Comparison of ENCODE assay signal across 8 cellular contexts in genomic region chr14:87992720-87993484, GRCh38. TPM values are rescaled to one million over a fixed set of nuclear protein-coding genes. Genes with fewer than 3 reads are reported as not detected.
DNase-seq lines count a peak whose midpoint lies in the region; ATAC-seq and TF ChIP-seq lines count a peak whose summit lies in the region.

TSS of gene GALC (minus strand) at chr14:87993182. CDS start at chr14:87993164, 18 bp downstream.

- ATAC-seq in GM18873 (IDR thresholded peaks at IDR 0.05; ENCODE audit: low FRiP score, unreplicated experiment) (peak; percentile 87), HG03175 (IDR thresholded peaks at IDR 0.05; ENCODE audit: unreplicated experiment) (peak; percentile 90), right lobe of liver (peak; percentile 90 to 97 (median 96))
- ATAC-seq in activated CD8-positive, alpha-beta T cell treated with anti-CD3 and anti-CD28 coated beads for 36 hours = peak; percentile 86

- H3K27ac ChIP-seq in dorsolateral prefrontal cortex = peak within 1 kb of the TSS; percentile 72 to 99 (median 97)
- H3K27ac ChIP-seq in right lobe of liver = peak within 1 kb of the TSS; percentile 70 to 92 (median 78)

- H3K9me3 Mint-ChIP-seq in activated CD8-positive, alpha-beta T cell treated with anti-CD3 and anti-CD28 coated beads for 36 hours = no peaks in the 10 kb centered on the region

- TF ChIP-seq CTCF in AG04449 (IDR thresholded peaks at IDR 0.05; ENCODE audit: insufficient read depth, low read length, missing control alignments) (no peak), dorsolateral prefrontal cortex (IDR thresholded peaks at IDR 0.05 in 54 of 56, conservative IDR thresholded peaks at IDR 0.05 in 2 of 56; ENCODE audit: low read depth in 1 of 56, partially characterized antibody in 56 of 56) (peak in 25 of 56 donors; percentile 7 to 44 (median 23)), right lobe of liver (IDR thresholded peaks at IDR 0.05) (no peak)
- TF ChIP-seq CTCF in activated CD8-positive, alpha-beta T cell treated with anti-CD3 and anti-CD28 coated beads for 36 hours (IDR thresholded peaks at IDR 0.05) = no peak

- peak within 1 kb of the TSS; percentile 86 for H3K4me3 Mint-ChIP-seq in activated CD8-positive, alpha-beta T cell treated with anti-CD3 and anti-CD28 coated beads for 36 hours

- H3K36me3 Mint-ChIP-seq in activated CD8-positive, alpha-beta T cell treated with anti-CD3 and anti-CD28 coated beads for 36 hours (ENCODE audit: low read depth) = peaks cover 2% of the 10 kb centered on the region

- H3K4me3 ChIP-seq in AG04449 (ENCODE audit: low read depth, low read length) = peak within 1 kb of the TSS; percentile 68
- peak within 1 kb of the TSS; percentile 61 to 92 (median 79) for H3K4me3 ChIP-seq in dorsolateral prefrontal cortex
- peak within 1 kb of the TSS; percentile 71 to 74 (median 73) for H3K4me3 ChIP-seq in right lobe of liver

- CTCF ChIA-PET in AG04449 (lab: Yijun Ruan, JAX) = interaction anchor here (1.2 to 1.4 kb wide), 2 partner anchors 11 to 47 kb away, joined by 3 to 5 read pairs; partner anchors contain the start of gene GPR65
- CTCF ChIA-PET in activated CD8-positive, alpha-beta T cell treated with anti-CD3 and anti-CD28 coated beads for 36 hours (lab: Charles Lee) = interaction anchor here (1.1 to 2.2 kb wide), 5 partner anchors 12 to 170 kb away, joined by 3 to 11 read pairs (median 6); partner anchors contain the start of gene GPR65

- H3K27me3 ChIP-seq in dorsolateral prefrontal cortex = no peaks in the 10 kb centered on the region
- no peaks in the 10 kb centered on the region for H3K27me3 ChIP-seq in right lobe of liver

- H3K27me3 Mint-ChIP-seq in activated CD8-positive, alpha-beta T cell treated with anti-CD3 and anti-CD28 coated beads for 36 hours = no peaks in the 10 kb centered on the region

- intact Hi-C loops in activated CD8-positive, alpha-beta T cell treated with anti-CD3 and anti-CD28 coated beads for 36 hours (cut with micrococcal nuclease) = loop anchor here (1.0 kb wide), 1 partner anchor 13 kb away; no protein-coding TSS in a partner anchor
- intact Hi-C loops in dorsolateral prefrontal cortex (cut with DNase I) (loop anchor here (5.0 to 10.0 kb wide), 4 partner anchors 392 to 569 kb away; partner anchors contain the start of genes SPATA7 (in 2 of the 2), PTPN21 (in 1 of the 2) and ZC3H14 (in 1 of the 2)), right lobe of liver (cut with DNase I) (no loop called here)

- no peaks in the 10 kb centered on the region for H3K9me3 ChIP-seq in right lobe of liver

- H3K4me1 ChIP-seq in right lobe of liver = peaks cover 0 to 15% (median 3%) of the 10 kb centered on the region in 4 donors

- peak; percentile 34 for DNase-seq in AG04449 (ENCODE audit: low read depth, low spot score)
- peak; percentile 50 for DNase-seq in NCI-H526 treated with DMSO at 0.1 percent for 48 hours (lab: John Stamatoyannopoulos, UW)
- DNase-seq in activated CD8-positive, alpha-beta T cell treated with anti-CD3 and anti-CD28 coated beads for 36 hours = peak; percentile 98
- peak; percentile 94 to 96 (median 95) for DNase-seq in dorsolateral prefrontal cortex
- DNase-seq in right lobe of liver = peak; percentile 93 to 97 (median 96)
- DNase-seq in stimulated activated CD4-positive, alpha-beta T cell treated with anti-CD3 and anti-CD28 coated beads, Interleukin-4, amount 100 ng/mL, for 24 hours = peak; percentile 96

- peaks cover 55% of the 10 kb centered on the region for H3K4me1 Mint-ChIP-seq in activated CD8-positive, alpha-beta T cell treated with anti-CD3 and anti-CD28 coated beads for 36 hours (ENCODE audit: low read depth)

- no peaks in the 10 kb centered on the region for H3K36me3 ChIP-seq in right lobe of liver

- H3K27ac Mint-ChIP-seq in activated CD8-positive, alpha-beta T cell treated with anti-CD3 and anti-CD28 coated beads for 36 hours = peak within 1 kb of the TSS; percentile 96

- TF ChIP-seq POLR2A in right lobe of liver (IDR thresholded peaks at IDR 0.05) = peak; percentile 72

- WGBS in right lobe of liver (ENCODE audit: insufficient coverage, low coverage, low lambda C conversion rate, missing lambda C conversion rate) = 7% methylated on average over 11 of the region's 79 CpGs

- POLR2A ChIA-PET in AG04449 (lab: Yijun Ruan, JAX) = interaction anchor here (0.6 kb wide), 2 partner anchors 296 to 755 kb away, joined by 3 read pairs; no protein-coding TSS in a partner anchor
- POLR2A ChIA-PET in activated CD8-positive, alpha-beta T cell treated with anti-CD3 and anti-CD28 coated beads for 36 hours (lab: Charles Lee) = interaction anchor here (0.7 to 5.4 kb wide), 8 partner anchors 9 to 137 kb away, joined by 3 to 146 read pairs (median 6); partner anchors contain the start of gene GPR65

RNA-seq across cellular contexts. Expression of gene GALC, which starts in this region (rescaled TPM):
- total RNA-seq in activated CD8-positive, alpha-beta T cell treated with anti-CD3 and anti-CD28 coated beads for 36 hours = 10 to 100 TPM in 1 of 2 experiments, 1 to 10 TPM in 1; 8.6 to 11.3 TPM
- total RNA-seq in dorsolateral prefrontal cortex (10 to 100 TPM; 23.9 to 65.1 (median 41.0) TPM), right lobe of liver (10 to 100 TPM in 3 of 6 experiments, 1 to 10 TPM in 3; 8.3 to 23.5 (median 10.3) TPM)

Comparison
In these comparisons a context has a peak if more than half of its experiments do, and no peak if none do; other contexts are left out.
1. Peak in every context shown above with its lines: DNase-seq, ATAC-seq, H3K4me3 ChIP-seq and H3K27ac ChIP-seq.
2. DNase-seq: peak in every context shown above with its lines; median percentile 98 in activated CD8-positive, alpha-beta T cell treated with anti-CD3 and anti-CD28 coated beads for 36 hours; 96 in right lobe of liver; 96 in stimulated activated CD4-positive, alpha-beta T cell treated with anti-CD3 and anti-CD28 coated beads, Interleukin-4, amount 100 ng/mL, for 24 hours; 95 in dorsolateral prefrontal cortex; 50 in NCI-H526 treated with DMSO at 0.1 percent for 48 hours; 34 in AG04449.
3. intact Hi-C loops: an anchor here in activated CD8-positive, alpha-beta T cell treated with anti-CD3 and anti-CD28 coated beads for 36 hours (1.0 kb wide) and dorsolateral prefrontal cortex (5.0 to 10.0 kb wide); none called in right lobe of liver.